Comparison of ENCODE assay signal across 1 cellular context in genomic region chr19:12330340-12330739, GRCh38.
TF ChIP-seq lines count a peak whose summit lies in the region.

No MANE protein-coding gene starts in this region.

TF ChIP-seq in GM12878, 131 proteins besides CTCF, POLR2A, EP300 and RAD21:
- TF ChIP-seq RAD51 (IDR thresholded peaks at IDR 0.05) (no peak), NBN (IDR thresholded peaks at IDR 0.05) (no peak), SIN3A (IDR thresholded peaks at IDR 0.05; ENCODE audit: low read depth, low read length) (no peak), JUNB (IDR thresholded peaks at IDR 0.05) (no peak), MEF2B (IDR thresholded peaks at IDR 0.05; ENCODE audit: partially characterized antibody, poor library complexity, severe bottlenecking) (no peak), IRF4 (IDR thresholded peaks at IDR 0.05; ENCODE audit: low read depth, low read length) (no peak), SMARCA5 (IDR thresholded peaks at IDR 0.05) (no peak), WRNIP1 (IDR thresholded peaks at IDR 0.05; ENCODE audit: borderline replicate concordance, low read depth, low read length) (no peak), IRF5 (IDR thresholded peaks at IDR 0.05; ENCODE audit: borderline replicate concordance) (no peak)
